Comparison of ENCODE assay signal across 20 cellular contexts in genomic region chr13:99876651-99877050, GRCh38.
"Had no signal": no experiment of that assay in that cellular context is flagged by ENCODE, and none has a peak within 500 bp of the region (broad histone marks: within the 10 kb centered on the region; RNA-seq: fewer than 3 reads in every experiment).

No MANE protein-coding gene starts in this region.

- H2AFZ ChIP-seq: parathyroid adenoma had no signal

- H3K9me3 Mint-ChIP-seq: memory B cell; natural killer cell; neural crest cell; stimulated activated naive B cell treated with anti-CD40 and anti-IgM and Interleukin-4, amounts not matched to agents 10 μg/mL and 1 μg/mL and 100 μg/mL, for 72 hours; stimulated activated naive CD8-positive, alpha-beta T cell treated with anti-CD3 and anti-CD28 coated beads, Interleukin-15, Interleukin-2, amounts not matched to agents 100 ng/mL and 50 ng/mL, for 24 hours had no signal

- ATAC-seq: gastrocnemius medialis; left ventricle myocardium superior; lower lobe of right lung; right lobe of liver; stimulated activated naive B cell treated with anti-CD40 and anti-IgM and Interleukin-4, amounts not matched to agents 10 μg/mL and 1 μg/mL and 100 μg/mL, for 72 hours had no signal

- H3K4me3 ChIP-seq: dorsolateral prefrontal cortex, gastrocnemius medialis, lower lobe of right lung, right lobe of liver, thoracic aorta, tibial nerve, upper lobe of left lung had no signal

- H3K9ac ChIP-seq: parathyroid adenoma had no signal

- H3K9me3 ChIP-seq: gastrocnemius medialis, lower lobe of right lung, right lobe of liver, thoracic aorta, tibial nerve, upper lobe of left lung had no signal

- H3K4me1 Mint-ChIP-seq: memory B cell; natural killer cell; stimulated activated naive B cell treated with anti-CD40 and anti-IgM and Interleukin-4, amounts not matched to agents 10 μg/mL and 1 μg/mL and 100 μg/mL, for 72 hours had no signal

- H3K4me1 ChIP-seq: gastrocnemius medialis, lower lobe of right lung, parathyroid adenoma, right lobe of liver, tibial nerve, upper lobe of left lung had no signal

- H3K79me2 ChIP-seq: parathyroid adenoma had no signal

- DNase-seq: dorsolateral prefrontal cortex; effector CD4-positive, alpha-beta T cell; foreskin fibroblast; gastrocnemius medialis; left ventricle myocardium superior; lower lobe of right lung; natural killer cell; right lobe of liver; small intestine; stimulated activated CD4-positive, alpha-beta T cell treated with anti-CD3 and anti-CD28 coated beads, Interleukin-15, amount 100 ng/mL, for 24 hours; stimulated activated CD4-positive, alpha-beta T cell treated with anti-CD3 and anti-CD28 coated beads, Interleukin-2, amount 100 ng/mL, for 48 hours; stimulated activated naive B cell treated with anti-CD40 and anti-IgM and Interleukin-4, amounts not matched to agents 10 μg/mL and 1 μg/mL and 100 μg/mL, for 72 hours; upper lobe of left lung had no signal

- H3K4me3 Mint-ChIP-seq: memory B cell; natural killer cell; neural crest cell; stimulated activated naive B cell treated with anti-CD40 and anti-IgM and Interleukin-4, amounts not matched to agents 10 μg/mL and 1 μg/mL and 100 μg/mL, for 72 hours; stimulated activated naive CD8-positive, alpha-beta T cell treated with anti-CD3 and anti-CD28 coated beads, Interleukin-15, Interleukin-2, amounts not matched to agents 100 ng/mL and 50 ng/mL, for 24 hours had no signal

- H3K36me3 Mint-ChIP-seq: natural killer cell had no signal

- H3K27me3 ChIP-seq: dorsolateral prefrontal cortex, gastrocnemius medialis, right lobe of liver, tibial nerve, upper lobe of left lung had no signal

- H3K36me3 ChIP-seq: gastrocnemius medialis, lower lobe of right lung, right lobe of liver, thoracic aorta, tibial nerve, upper lobe of left lung had no signal

- H3K27ac ChIP-seq: gastrocnemius medialis, lower lobe of right lung, parathyroid adenoma, right lobe of liver, thoracic aorta, tibial nerve, upper lobe of left lung had no signal

- H3K27me3 Mint-ChIP-seq: memory B cell; stimulated activated naive B cell treated with anti-CD40 and anti-IgM and Interleukin-4, amounts not matched to agents 10 μg/mL and 1 μg/mL and 100 μg/mL, for 72 hours; stimulated activated naive CD8-positive, alpha-beta T cell treated with anti-CD3 and anti-CD28 coated beads, Interleukin-15, Interleukin-2, amounts not matched to agents 100 ng/mL and 50 ng/mL, for 24 hours had no signal

- H3K27ac Mint-ChIP-seq: memory B cell; natural killer cell; progenitor cell of endocrine pancreas; stimulated activated naive B cell treated with anti-CD40 and anti-IgM and Interleukin-4, amounts not matched to agents 10 μg/mL and 1 μg/mL and 100 μg/mL, for 72 hours; stimulated activated naive CD8-positive, alpha-beta T cell treated with anti-CD3 and anti-CD28 coated beads, Interleukin-15, Interleukin-2, amounts not matched to agents 100 ng/mL and 50 ng/mL, for 24 hours had no signal
